ENCODE assay signal across 1 cellular context in genomic region chr20:25623736-25624499, GRCh38.
TF ChIP-seq lines count a peak whose summit lies in the region.

Gene NANP, minus strand, starts transcription at chr20:25624014. Its CDS starts 66 bp downstream, at chr20:25623948.

TF ChIP-seq in HepG2, 621 proteins besides CTCF, POLR2A, EP300 and RAD21 (continued from another document and continues in another):
- peak; percentile 92 for TF ChIP-seq ZNF670 (CRISPR knock-in tag; IDR thresholded peaks at IDR 0.05; ENCODE audit: borderline replicate concordance)
- no peak for TF ChIP-seq JARID2 (CRISPR knock-in tag; IDR thresholded peaks at IDR 0.05; ENCODE audit: insufficient replicate concordance)
- TF ChIP-seq ZC3H4 (CRISPR knock-in tag; IDR thresholded peaks at IDR 0.05; ENCODE audit: borderline replicate concordance), result no peak; the same call in none of the 2 replicates
- TF ChIP-seq PBX2 (CRISPR knock-in tag; IDR thresholded peaks at IDR 0.05), result no peak
- TF ChIP-seq CEBPZ (IDR thresholded peaks at IDR 0.05; ENCODE audit: low read length), result no peak
- no peak; the same call in 1 of the 2 replicates for TF ChIP-seq MAFG (CRISPR knock-in tag; IDR thresholded peaks at IDR 0.05)
- TF ChIP-seq TOE1 (CRISPR knock-in tag; IDR thresholded peaks at IDR 0.05), result peak; percentile 94
- TF ChIP-seq ZKSCAN5 (CRISPR knock-in tag; IDR thresholded peaks at IDR 0.05), result peak; percentile 64
- TF ChIP-seq RBM39 (IDR thresholded peaks at IDR 0.05; ENCODE audit: low read depth, low read length, poor library complexity, severe bottlenecking), result peak; percentile 100
- TF ChIP-seq CENPX (CRISPR knock-in tag; IDR thresholded peaks at IDR 0.05), result no peak
- TF ChIP-seq SKIL (CRISPR knock-in tag; IDR thresholded peaks at IDR 0.05; ENCODE audit: borderline replicate concordance), result peak; percentile 84; the same call in 1 of the 2 replicates
- no peak; the same call in 1 of the 2 replicates for TF ChIP-seq HHEX (CRISPR knock-in tag; IDR thresholded peaks at IDR 0.05)
- TF ChIP-seq ZFP90 (CRISPR knock-in tag; IDR thresholded peaks at IDR 0.05; ENCODE audit: borderline replicate concordance), result peak; percentile 74; the same call in 1 of the 2 replicates
- TF ChIP-seq NFATC3 (CRISPR knock-in tag; IDR thresholded peaks at IDR 0.05), result peak; percentile 98
- TF ChIP-seq ZKSCAN8 (CRISPR knock-in tag; IDR thresholded peaks at IDR 0.05; ENCODE audit: borderline replicate concordance), result peak; percentile 94
- peak; percentile 85 for TF ChIP-seq HDAC1 (CRISPR knock-in tag; IDR thresholded peaks at IDR 0.05)
- peak; percentile 91 for TF ChIP-seq THAP11 (CRISPR knock-in tag; IDR thresholded peaks at IDR 0.05)
- TF ChIP-seq CENPT (CRISPR knock-in tag; IDR thresholded peaks at IDR 0.05; ENCODE audit: low read depth), result peak; percentile 86
- TF ChIP-seq ZNF292 (CRISPR knock-in tag; IDR thresholded peaks at IDR 0.05; ENCODE audit: borderline replicate concordance, low read depth), result peak; percentile 49
- no peak for TF ChIP-seq TRIM24 (CRISPR knock-in tag; IDR thresholded peaks at IDR 0.05)
- 0 out of 2 replicates have a peak, but pooled peaks have one; percentile 83 for TF ChIP-seq BRCA1 (CRISPR knock-in tag; IDR thresholded peaks at IDR 0.05)
- TF ChIP-seq ZHX1 (CRISPR knock-in tag; IDR thresholded peaks at IDR 0.05; ENCODE audit: low read depth), result peak; percentile 96
- TF ChIP-seq ZMYM3 (CRISPR knock-in tag; IDR thresholded peaks at IDR 0.05), result peak; percentile 47
- no peak for TF ChIP-seq GMEB2 (CRISPR knock-in tag; IDR thresholded peaks at IDR 0.05; ENCODE audit: low read depth)
- TF ChIP-seq ZNF543 (CRISPR knock-in tag; IDR thresholded peaks at IDR 0.05), result peak; percentile 77
- TF ChIP-seq AHR (CRISPR knock-in tag; IDR thresholded peaks at IDR 0.05), result peak; percentile 91
- TF ChIP-seq TMF1 (CRISPR knock-in tag; IDR thresholded peaks at IDR 0.05; ENCODE audit: low read depth), result peak; percentile 89; the same call in 1 of the 2 replicates
- no peak for TF ChIP-seq SMC3 (IDR thresholded peaks at IDR 0.05; ENCODE audit: low read length)
- TF ChIP-seq ETV5 (CRISPR knock-in tag; IDR thresholded peaks at IDR 0.05; ENCODE audit: borderline replicate concordance), result peak; percentile 88
- TF ChIP-seq SNAPC4 (CRISPR knock-in tag; IDR thresholded peaks at IDR 0.05), result peak; percentile 95
- TF ChIP-seq FOXC1 (CRISPR knock-in tag; IDR thresholded peaks at IDR 0.05; ENCODE audit: borderline replicate concordance), result peak; percentile 97; the same call in 1 of the 2 replicates
- TF ChIP-seq ZNF570 (CRISPR knock-in tag; IDR thresholded peaks at IDR 0.05; ENCODE audit: borderline replicate concordance), result no peak; the same call in 1 of the 2 replicates
- TF ChIP-seq ZNF33B (CRISPR knock-in tag; IDR thresholded peaks at IDR 0.05), result peak; percentile 100
- no peak; the same call in 1 of the 2 replicates for TF ChIP-seq FOXP4 (CRISPR knock-in tag; IDR thresholded peaks at IDR 0.05)
- TF ChIP-seq ZNF512 (CRISPR knock-in tag; IDR thresholded peaks at IDR 0.05), result peak; percentile 95
- TF ChIP-seq SMAD3 (CRISPR knock-in tag; IDR thresholded peaks at IDR 0.05), result no peak; the same call in none of the 2 replicates
- TF ChIP-seq SP140L (CRISPR knock-in tag; IDR thresholded peaks at IDR 0.05; ENCODE audit: borderline replicate concordance), result peak; percentile 97; the same call in 1 of the 2 replicates
- peak; percentile 96; the same call in 1 of the 2 replicates for TF ChIP-seq TOPORS (CRISPR knock-in tag; IDR thresholded peaks at IDR 0.05)
- TF ChIP-seq CREB3 (CRISPR knock-in tag; IDR thresholded peaks at IDR 0.05), result peak; percentile 90; the same call in 1 of the 2 replicates
